Comparison of ENCODE assay signal across 17 cellular contexts in genomic region chr1:101312192-101312591, GRCh38.
DNase-seq lines count a peak whose midpoint lies in the region; ATAC-seq and TF ChIP-seq lines count a peak whose summit lies in the region.
"Had no signal": no experiment of that assay in that cellular context is flagged by ENCODE, and none has a peak within 500 bp of the region (broad histone marks: within the 10 kb centered on the region; RNA-seq: fewer than 3 reads in every experiment).

No MANE protein-coding gene starts in this region.

- H3K27ac Mint-ChIP-seq in activated naive CD8-positive, alpha-beta T cell treated with anti-CD3 and anti-CD28 coated beads, Interleukin-2, amount 50 U/mL, for 24 hours: peak overlapping the region; percentile 35

- peak overlapping the region in 6 of 11 experiments; percentile 28 to 85 (median 78); a peak in 11 of 22 replicates for H3K27ac ChIP-seq in BLaER1 treated with 17β-estradiol and CSF1 and Interleukin-3, amounts not matched to agents 10 nM and 100 nM
- H3K27ac ChIP-seq in KOPT-K1 (ENCODE audit: low read depth, low read length, poor library complexity, severe bottlenecking): peak overlapping the region; percentile 96
- no peak overlapping the region for H3K27ac ChIP-seq in thyroid gland
- H3K27ac ChIP-seq in heart left ventricle: peak overlapping the region in 1 of 12 donors; percentile 38
- H3K27ac ChIP-seq: uterus had no signal

- H3K27me3 ChIP-seq in BLaER1 treated with 17β-estradiol and CSF1 and Interleukin-3, amounts not matched to agents 10 nM and 100 nM: no peaks in the 10 kb centered on the region
- H3K27me3 ChIP-seq in thyroid gland: no peaks in the 10 kb centered on the region
- H3K27me3 ChIP-seq in heart left ventricle: peaks cover 0 to 11% (median 0%) of the 10 kb centered on the region in 9 donors
- H3K27me3 ChIP-seq: uterus had no signal

- H3K9me3 ChIP-seq in BLaER1 treated with 17β-estradiol and CSF1 and Interleukin-3, amounts not matched to agents 10 nM and 100 nM (replicated peaks in 1 of 11): peaks cover 0 to 44% (median 28%) of the 10 kb centered on the region in 11 experiments; a peak in 13 of 22 replicates
- H3K9me3 ChIP-seq in KOPT-K1 (ENCODE audit: insufficient read depth, low read length, poor library complexity, severe bottlenecking): no peaks in the 10 kb centered on the region
- no peaks in the 10 kb centered on the region for H3K9me3 ChIP-seq in thyroid gland
- H3K9me3 ChIP-seq in heart left ventricle: no peaks in the 10 kb centered on the region
- H3K9me3 ChIP-seq: uterus had no signal

- ATAC-seq in activated naive CD8-positive, alpha-beta T cell treated with anti-CD3 and anti-CD28 coated beads, Interleukin-2, amount 50 U/mL, for 24 hours: no peak
- ATAC-seq in heart left ventricle (no peak), esophagus mucosa (no peak)
- ATAC-seq: left cardiac atrium, Panc1 had no signal

- H4K20me1 ChIP-seq in BLaER1 treated with 17β-estradiol and CSF1 and Interleukin-3, amounts not matched to agents 10 nM and 100 nM: no peaks in the 10 kb centered on the region

- H3K4me3 Mint-ChIP-seq in activated naive CD8-positive, alpha-beta T cell treated with anti-CD3 and anti-CD28 coated beads, Interleukin-2, amount 50 U/mL, for 24 hours: peak overlapping the region; percentile 36

- peaks cover 19 to 71% (median 59%) of the 10 kb centered on the region in 10 experiments for H3K4me1 ChIP-seq in BLaER1 treated with 17β-estradiol and CSF1 and Interleukin-3, amounts not matched to agents 10 nM and 100 nM
- H3K4me1 ChIP-seq in thyroid gland (peaks cover 0 to 4% of the 10 kb centered on the region in 2 donors), heart left ventricle (peaks cover 0 to 28% (median 0%) of the 10 kb centered on the region in 12 donors)
- H3K4me1 ChIP-seq: uterus had no signal

- intact Hi-C loops in thyroid gland (cut with DNase I): no loop called here
- intact Hi-C loops in heart left ventricle (cut with DNase I): loop anchor here in 3 of 10 donors (5.0 to 10.0 kb wide), 2 partner anchors 45 to 253 kb away; no protein-coding TSS in a partner anchor

- DNase-seq in GM12864 (ENCODE audit: low read depth): no peak
- DNase-seq in activated naive CD8-positive, alpha-beta T cell treated with anti-CD3 and anti-CD28 coated beads, Interleukin-2, amount 50 U/mL, for 24 hours: no peak
- no peak for DNase-seq in thyroid gland
- no peak for DNase-seq in NCI-H1436 (lab: John Stamatoyannopoulos, UW)
- DNase-seq in heart left ventricle: no peak
- DNase-seq: activated B cell treated with CpG ODN at 0.5 μM for 24 hours, activated gamma-delta T cell, AML-193, caudate nucleus, left cardiac atrium, NCI-H510A, SW 1271, uterus had no signal

- peaks cover 0 to 5% (median 0%) of the 10 kb centered on the region in 11 experiments; a peak in 1 of 22 replicates for H3K36me3 ChIP-seq in BLaER1 treated with 17β-estradiol and CSF1 and Interleukin-3, amounts not matched to agents 10 nM and 100 nM
- H3K36me3 ChIP-seq in KOPT-K1 (ENCODE audit: insufficient read depth, low read length) (no peaks in the 10 kb centered on the region), thyroid gland (no peaks in the 10 kb centered on the region), heart left ventricle (no peaks in the 10 kb centered on the region)
- H3K36me3 ChIP-seq: uterus had no signal

- TF ChIP-seq CTCF in GM12864 (IDR thresholded peaks at IDR 0.05; ENCODE audit: low read depth, low read length, missing control alignments) (no peak), thyroid gland (IDR thresholded peaks at IDR 0.05) (no peak), heart left ventricle (IDR thresholded peaks at IDR 0.05) (no peak)

- peak overlapping the region in 3 of 11 experiments; percentile 4 to 76 (median 40); a peak in 3 of 22 replicates for H3K9ac ChIP-seq in BLaER1 treated with 17β-estradiol and CSF1 and Interleukin-3, amounts not matched to agents 10 nM and 100 nM

- H3K4me1 Mint-ChIP-seq in activated naive CD8-positive, alpha-beta T cell treated with anti-CD3 and anti-CD28 coated beads, Interleukin-2, amount 50 U/mL, for 24 hours: peaks cover 78% of the 10 kb centered on the region

- H3K27me3 Mint-ChIP-seq in activated naive CD8-positive, alpha-beta T cell treated with anti-CD3 and anti-CD28 coated beads, Interleukin-2, amount 50 U/mL, for 24 hours: peaks cover 2% of the 10 kb centered on the region
- H3K27me3 Mint-ChIP-seq: activated B cell treated with CpG ODN at 0.5 μM for 24 hours had no signal

- peak overlapping the region; percentile 8 to 94 (median 88); a peak in 19 of 22 replicates for H3K4me2 ChIP-seq in BLaER1 treated with 17β-estradiol and CSF1 and Interleukin-3, amounts not matched to agents 10 nM and 100 nM

- peak overlapping the region in 3 of 10 experiments; percentile 3 to 20 (median 12); a peak in 1 of 20 replicates for H3K4me3 ChIP-seq in BLaER1 treated with 17β-estradiol and CSF1 and Interleukin-3, amounts not matched to agents 10 nM and 100 nM
- H3K4me3 ChIP-seq in GM12864 (ENCODE audit: low read depth, low read length): peak overlapping the region; percentile 36
- no peak overlapping the region for H3K4me3 ChIP-seq in thyroid gland (replicated peaks in 1 of 3)
- H3K4me3 ChIP-seq in heart left ventricle: no peak overlapping the region
- H3K4me3 ChIP-seq: uterus had no signal

- 87 to 97% methylated on average over 3 of the region's 3 CpGs for WGBS in thyroid gland, 2 donors
- 90 to 95% (median 91%) methylated on average over 3 of the region's 3 CpGs for WGBS in heart left ventricle, 4 donors

- no peaks in the 10 kb centered on the region for H3K9me3 Mint-ChIP-seq in activated naive CD8-positive, alpha-beta T cell treated with anti-CD3 and anti-CD28 coated beads, Interleukin-2, amount 50 U/mL, for 24 hours
- H3K9me3 Mint-ChIP-seq: activated B cell treated with CpG ODN at 0.5 μM for 24 hours had no signal

- no peak for TF ChIP-seq POLR2A in thyroid gland (IDR thresholded peaks at IDR 0.05)
- no peak for TF ChIP-seq POLR2A in heart left ventricle (IDR thresholded peaks at IDR 0.05)

- no peaks in the 10 kb centered on the region for H3K36me3 Mint-ChIP-seq in activated naive CD8-positive, alpha-beta T cell treated with anti-CD3 and anti-CD28 coated beads, Interleukin-2, amount 50 U/mL, for 24 hours (ENCODE audit: low read depth)

Comparison
In these comparisons a context has a peak if more than half of its experiments do, and no peak if none do; other contexts are left out.
1. H3K27ac ChIP-seq: peak in BLaER1 treated with 17β-estradiol and CSF1 and Interleukin-3, amounts not matched to agents 10 nM and 100 nM (6 of 11) and KOPT-K1 (single experiment); none in thyroid gland (0 of 3).